Comparison of ENCODE assay signal across 7 cellular contexts in genomic region chr1:8374812-8375211, GRCh38. TPM values are rescaled to one million over a fixed set of nuclear protein-coding genes. Genes with fewer than 3 reads are reported as not detected.
DNase-seq lines count a peak whose midpoint lies in the region; ATAC-seq and TF ChIP-seq lines count a peak whose summit lies in the region.

No MANE protein-coding gene starts in this region.

- H3K4me2 ChIP-seq in DOHH2 (ENCODE audit: low read length): no peak overlapping the region
- no peak overlapping the region for H3K4me2 ChIP-seq in Karpas-422 (ENCODE audit: low read depth, low read length, poor library complexity, severe bottlenecking)

- TF ChIP-seq CTCF in DOHH2 (IDR thresholded peaks at IDR 0.05; ENCODE audit: low read depth, low read length, poor library complexity, severe bottlenecking) (peak; percentile 71), right lobe of liver (IDR thresholded peaks at IDR 0.05) (peak; percentile 34 to 52 (median 42))

- H3K79me2 ChIP-seq in DOHH2 (ENCODE audit: control insufficient read depth, low read length): peaks cover 92% of the 10 kb centered on the region
- peaks cover 96% of the 10 kb centered on the region for H3K79me2 ChIP-seq in Karpas-422 (ENCODE audit: low read length)

- no peaks in the 10 kb centered on the region for H3K27me3 ChIP-seq in DOHH2 (ENCODE audit: control insufficient read depth, low read length)
- no peaks in the 10 kb centered on the region for H3K27me3 ChIP-seq in Karpas-422 (ENCODE audit: low read length)
- H3K27me3 ChIP-seq in right lobe of liver: no peaks in the 10 kb centered on the region

- no peaks in the 10 kb centered on the region for H3K9me3 Mint-ChIP-seq in immature natural killer cell

- no peak overlapping the region for H3K9ac ChIP-seq in Karpas-422 (ENCODE audit: low read length)

- H2AFZ ChIP-seq in Karpas-422 (ENCODE audit: low read length): no peak overlapping the region

- H4K20me1 ChIP-seq in DOHH2 (ENCODE audit: control insufficient read depth, insufficient read depth, low read depth, low read length) (0 out of 2 replicates have a peak, but pooled peaks cover 6% of the 10 kb centered on the region), Karpas-422 (ENCODE audit: insufficient read depth, low read depth, low read length) (peaks cover 90% of the 10 kb centered on the region)

- H3K4me1 ChIP-seq in DOHH2 (ENCODE audit: control insufficient read depth, low read length) (no peaks in the 10 kb centered on the region), Karpas-422 (ENCODE audit: low read length) (peaks cover 10% of the 10 kb centered on the region; the same call in 1 of the 2 replicates), right lobe of liver (peaks cover 4 to 57% (median 32%) of the 10 kb centered on the region in 4 donors)

- H3K9me2 ChIP-seq in DOHH2 (replicated peaks; ENCODE audit: control insufficient read depth, low read length): no peaks in the 10 kb centered on the region
- H3K9me2 ChIP-seq in Karpas-422 (replicated peaks; ENCODE audit: insufficient read depth, low read length): no peaks in the 10 kb centered on the region

- no peak overlapping the region for H3K27ac Mint-ChIP-seq in immature natural killer cell

- H3K4me3 ChIP-seq in DOHH2 (ENCODE audit: low read length) (no peak overlapping the region), Karpas-422 (ENCODE audit: low read length) (no peak overlapping the region), right lobe of liver (no peak overlapping the region)

- peaks cover 34 to 42% of the 10 kb centered on the region in 2 donors for H3K4me1 Mint-ChIP-seq in immature natural killer cell

- no peak overlapping the region for H3K4me3 Mint-ChIP-seq in immature natural killer cell

- H3F3A ChIP-seq in DOHH2 (ENCODE audit: control insufficient read depth, insufficient read depth): peaks cover 5% of the 10 kb centered on the region

- DNase-seq in Karpas-422 (peak; percentile 65), right lobe of liver (peak in 1 of 3 donors; percentile 51), NCI-H2107 treated with DMSO at 0.1 percent for 48 hours (lab: John Stamatoyannopoulos, UW; ENCODE audit: unreplicated experiment) (no peak), immature natural killer cell (no peak), T-helper 9 cell (no peak)

- no peaks in the 10 kb centered on the region for H3K27me3 Mint-ChIP-seq in immature natural killer cell (ENCODE audit: low read depth in 3 of 3)

- 74 to 84% (median 84%) methylated on average over 2 of the region's 2 CpGs for whole genome bisulfite sequencing in adipose tissue, 3 donors
- WGBS in right lobe of liver (ENCODE audit: insufficient coverage, low coverage, low lambda C conversion rate, missing lambda C conversion rate): 52% methylated on average over 2 of the region's 2 CpGs

- intact Hi-C loops in right lobe of liver (cut with DNase I): no loop called here

- no peak for TF ChIP-seq POLR2A in right lobe of liver (IDR thresholded peaks at IDR 0.05)

- H3K36me3 Mint-ChIP-seq in immature natural killer cell: no peaks in the 10 kb centered on the region

- H3K9me3 ChIP-seq in DOHH2 (ENCODE audit: control insufficient read depth, insufficient read depth, low read length) (no peaks in the 10 kb centered on the region), Karpas-422 (ENCODE audit: low read length) (no peaks in the 10 kb centered on the region), right lobe of liver (no peaks in the 10 kb centered on the region)

- ATAC-seq in right lobe of liver: peak; percentile 27 to 45 (median 32)

- H3K36me3 ChIP-seq in DOHH2 (ENCODE audit: control insufficient read depth, low read length) (peaks cover 85% of the 10 kb centered on the region), Karpas-422 (ENCODE audit: insufficient read depth, low read length) (peaks cover 60% of the 10 kb centered on the region), right lobe of liver (peaks cover 0 to 12% (median 0%) of the 10 kb centered on the region in 4 donors)

- H3K27ac ChIP-seq in DOHH2 (ENCODE audit: low read depth, low read length) (no peak overlapping the region), Karpas-422 (ENCODE audit: low read length) (no peak overlapping the region), adipose tissue (ENCODE audit: low read depth, low read length) (peak overlapping the region; percentile 34), right lobe of liver (peak overlapping the region in 2 of 3 donors; percentile 63 to 71)

RNA-seq across cellular contexts. Expression of gene SLC45A1, which starts 56.9 kb away (rescaled TPM):
- not detected in 2 replicates for total RNA-seq in Karpas-422 (2014; rRNA removed; shearing (Covaris generic); ENCODE audit: low replicate concordance)
- polyA plus RNA-seq in adipose tissue (1 to 10 TPM in 2 of 3 donors, under 1 TPM in 1; 0.78 to 1.5 (median 1.4) TPM), immature natural killer cell (under 1 TPM in 2 of 3 donors, not detected in 1; 0.16 to 0.39 TPM)
- total RNA-seq in right lobe of liver: under 1 TPM in 5 of 6 experiments, not detected in 1; 0.13 to 0.53 (median 0.25) TPM

Comparison
In these comparisons a context has a peak if more than half of its experiments do, and no peak if none do; other contexts are left out.
1. H3K27ac ChIP-seq: peak in adipose tissue (single experiment) and right lobe of liver (2 of 3); none in DOHH2 (single experiment) and Karpas-422 (single experiment).